Comparison of ENCODE assay signal across 12 cellular contexts in genomic region chr6:80438728-80439127, GRCh38.
A peak's percentile ranks its signal among the peaks of the same experiment; 100 is the strongest.
DNase-seq lines count a peak whose midpoint lies in the region; ATAC-seq and TF ChIP-seq lines count a peak whose summit lies in the region.
"Had no signal": no experiment of that assay in that cellular context is flagged by ENCODE, and none has a peak within 500 bp of the region (broad histone marks: within the 10 kb centered on the region; RNA-seq: fewer than 3 reads in every experiment).

No MANE protein-coding gene starts in this region.

- H3K27me3 ChIP-seq in ascending aorta = no peaks in the 10 kb centered on the region
- H3K27me3 ChIP-seq: right lobe of liver had no signal

- H3K36me3 ChIP-seq in mucosa of descending colon (ENCODE audit: low read depth) (no peaks in the 10 kb centered on the region), ascending aorta (no peaks in the 10 kb centered on the region)
- H3K36me3 ChIP-seq: right lobe of liver had no signal

- H3K4me1 ChIP-seq in mucosa of descending colon (ENCODE audit: low read depth) (no peaks in the 10 kb centered on the region), ascending aorta (peaks cover 0 to 2% of the 10 kb centered on the region in 2 donors)
- H3K4me1 ChIP-seq: right lobe of liver had no signal

- peak; percentile 5 for DNase-seq in CMK (ENCODE audit: low read depth)
- DNase-seq in LoVo (ENCODE audit: low spot score) = peak; percentile 88
- peak; percentile 73 to 96 for DNase-seq in cardiac fibroblast (ENCODE audit: low read depth in 2 of 2)
- DNase-seq in mucosa of descending colon = no peak
- no peak for DNase-seq in ascending aorta (ENCODE audit: low spot score in 2 of 2)
- DNase-seq in DMS53 (lab: John Stamatoyannopoulos, UW) = no peak
- DNase-seq in GOT3 (lab: John Stamatoyannopoulos, UW) = no peak
- DNase-seq: DMS 273 treated with DMSO at 0.1 percent for 48 hours; effector CD4-positive, alpha-beta T cell; NCI-H526 treated with DMSO at 0.1 percent for 48 hours; right lobe of liver had no signal

- no peak overlapping the region for H3K27ac ChIP-seq in ascending aorta
- H3K27ac ChIP-seq: right lobe of liver had no signal

- TF ChIP-seq CTCF in cardiac fibroblast (IDR thresholded peaks at IDR 0.05; ENCODE audit: low read depth, low read length) (no peak), mucosa of descending colon (IDR thresholded peaks at IDR 0.05) (no peak), ascending aorta (IDR thresholded peaks at IDR 0.05) (no peak)

- H3K4me3 ChIP-seq in cardiac fibroblast (replicated peaks in 1 of 2; ENCODE audit: low read depth in 2 of 2, low read length in 2 of 2) (no peak overlapping the region), mucosa of descending colon (no peak overlapping the region), ascending aorta (no peak overlapping the region)
- H3K4me3 ChIP-seq: right lobe of liver had no signal

- intact Hi-C loops in mucosa of descending colon (cut with DNase I, micrococcal nuclease) (no loop called here), ascending aorta (cut with DNase I) (no loop called here)

- peak; percentile 62 for ATAC-seq in mucosa of descending colon
- no peak for ATAC-seq in GM19023 (IDR thresholded peaks at IDR 0.05; ENCODE audit: unreplicated experiment)
- ATAC-seq: right lobe of liver had no signal

- H3K9me3 ChIP-seq in mucosa of descending colon (no peaks in the 10 kb centered on the region), ascending aorta (no peaks in the 10 kb centered on the region)
- H3K9me3 ChIP-seq: right lobe of liver had no signal

Comparison
In these comparisons a context has a peak if more than half of its experiments do, and no peak if none do; other contexts are left out.
1. DNase-seq: peak in CMK (single experiment), LoVo (single experiment) and cardiac fibroblast (2 of 2); none in mucosa of descending colon (0 of 3), ascending aorta (0 of 2), DMS53 (single experiment) and GOT3 (single experiment).